17 cellular contexts compared by ENCODE assay signal in the genomic region with DNA sequence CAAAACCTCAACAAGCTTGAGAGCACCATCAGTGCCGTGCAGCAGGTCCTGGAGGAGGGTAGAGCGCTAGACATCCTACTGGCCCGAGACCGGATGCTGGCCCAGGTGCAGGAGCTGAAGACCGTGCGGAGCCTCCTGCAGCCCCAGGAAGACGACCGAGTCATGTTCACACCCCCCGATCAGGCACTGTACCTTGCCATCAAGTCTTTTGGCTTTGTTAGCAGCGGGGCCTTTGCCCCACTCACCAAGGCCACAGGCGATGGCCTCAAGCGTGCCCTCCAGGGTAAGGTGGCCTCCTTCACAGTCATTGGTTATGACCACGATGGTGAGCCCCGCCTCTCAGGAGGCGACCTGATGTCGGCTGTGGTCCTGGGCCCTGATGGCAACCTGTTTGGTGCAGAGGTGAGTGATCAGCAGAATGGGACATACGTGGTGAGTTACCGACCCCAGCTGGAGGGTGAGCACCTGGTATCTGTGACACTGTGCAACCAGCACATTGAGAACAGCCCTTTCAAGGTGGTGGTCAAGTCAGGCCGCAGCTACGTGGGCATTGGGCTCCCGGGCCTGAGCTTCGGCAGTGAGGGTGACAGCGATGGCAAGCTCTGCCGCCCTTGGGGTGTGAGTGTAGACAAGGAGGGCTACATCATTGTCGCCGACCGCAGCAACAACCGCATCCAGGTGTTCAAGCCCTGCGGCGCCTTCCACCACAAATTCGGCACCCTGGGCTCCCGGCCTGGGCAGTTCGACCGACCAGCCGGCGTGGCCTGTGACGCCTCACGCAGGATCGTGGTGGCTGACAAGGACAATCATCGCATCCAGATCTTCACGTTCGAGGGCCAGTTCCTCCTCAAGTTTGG.
DNase-seq lines count a peak whose midpoint lies in the region; ATAC-seq and TF ChIP-seq lines count a peak whose summit lies in the region.
"Had no signal": no experiment of that assay in that cellular context is flagged by ENCODE, and none has a peak within 500 bp of the region (broad histone marks: within the 10 kb centered on the region; RNA-seq: fewer than 3 reads in every experiment).

No MANE protein-coding gene starts in this region.

- H3K9ac ChIP-seq in KMS-11 = no peak overlapping the region
- H3K9ac ChIP-seq in neuronal stem cell (ENCODE audit: low read depth, low read length, poor library complexity) = peak overlapping the region; percentile 65
- H3K9ac ChIP-seq: BLaER1 treated with 17β-estradiol and CSF1 and Interleukin-3, amounts not matched to agents 10 nM and 100 nM had no signal

- H3K27ac ChIP-seq in GM23338 (ENCODE audit: low read depth) (peak overlapping the region; percentile 64; the same call in 1 of the 2 replicates), KMS-11 (no peak overlapping the region), neuronal stem cell (replicated peaks; ENCODE audit: low read length) (no peak overlapping the region)
- H3K27ac ChIP-seq: BLaER1 treated with 17β-estradiol and CSF1 and Interleukin-3, amounts not matched to agents 10 nM and 100 nM; HL-60 had no signal

- peaks cover 13% of the 10 kb centered on the region for H3K79me1 ChIP-seq in neuronal stem cell (ENCODE audit: low read depth, low read length)

- H3K36me3 Mint-ChIP-seq in GM23338 (ENCODE audit: low read depth) (peaks cover 96% of the 10 kb centered on the region), endothelial cell (ENCODE audit: low read depth, unreplicated experiment) (peaks cover 49% of the 10 kb centered on the region)
- H3K36me3 Mint-ChIP-seq: CD4-positive, CD25-positive, alpha-beta regulatory T cell had no signal

- no peak overlapping the region for H2BK12ac ChIP-seq in neuronal stem cell (ENCODE audit: low read length)

- no peak overlapping the region for H2BK15ac ChIP-seq in neuronal stem cell (ENCODE audit: low read length)

- H3K27ac Mint-ChIP-seq in GM23338 (peak overlapping the region; percentile 42; the same call in 1 of the 2 replicates), endothelial cell (ENCODE audit: unreplicated experiment) (peak overlapping the region; percentile 30)
- H3K27ac Mint-ChIP-seq: CD4-positive, CD25-positive, alpha-beta regulatory T cell; HFFc6 had no signal

- H3K9me3 ChIP-seq in neuronal stem cell (replicated peaks in 1 of 2; ENCODE audit: control insufficient read depth in 2 of 2, insufficient read depth in 1 of 2, low read depth in 1 of 2, low read length in 2 of 2) = no peaks in the 10 kb centered on the region

- no peaks in the 10 kb centered on the region; the same call in 1 of the 3 replicates for H3K9me3 Mint-ChIP-seq in GM23338
- H3K9me3 Mint-ChIP-seq in endothelial cell (ENCODE audit: unreplicated experiment) = no peaks in the 10 kb centered on the region
- H3K9me3 Mint-ChIP-seq: CD4-positive, CD25-positive, alpha-beta regulatory T cell; HFFc6 had no signal

- no peak overlapping the region for H2AFZ ChIP-seq in GM23338
- H2AFZ ChIP-seq in KMS-11 (ENCODE audit: low read depth) = no peak overlapping the region
- H2AFZ ChIP-seq in neuronal stem cell (ENCODE audit: low read length) = no peak overlapping the region

- WGBS in neuronal stem cell (ENCODE audit: extremely low coverage in 2 of 2, insufficient read length in 2 of 2, insufficient replicate concordance in 1 of 2), 2 donors = no CpG with 5 or more reads among the region's 42 CpGs

- no peak overlapping the region for H3K14ac ChIP-seq in neuronal stem cell (ENCODE audit: low read length)

- H3K36me3 ChIP-seq in GM23338 (ENCODE audit: insufficient read depth) (peaks cover 73% of the 10 kb centered on the region), KMS-11 (ENCODE audit: insufficient read depth) (no peaks in the 10 kb centered on the region), neuronal stem cell (replicated peaks in 1 of 2; ENCODE audit: control insufficient read depth in 2 of 2, insufficient read depth in 2 of 2, low read length in 2 of 2) (peaks cover 47 to 99% of the 10 kb centered on the region in 2 donors)

- H3K4me3 ChIP-seq in GM23338 (no peak overlapping the region), KMS-11 (IDR thresholded peaks at IDR 0.05; ENCODE audit: insufficient read depth, low read depth, low read length) (no peak overlapping the region), neuronal stem cell (ENCODE audit: low read length in 2 of 2) (peak overlapping the region in 1 of 2 donors; percentile 10)
- H3K4me3 ChIP-seq: BLaER1 treated with 17β-estradiol and CSF1 and Interleukin-3, amounts not matched to agents 10 nM and 100 nM had no signal

- H3K4ac ChIP-seq in neuronal stem cell (ENCODE audit: low read length) = no peak overlapping the region

- H4K20me1 ChIP-seq in GM23338 (replicated peaks; ENCODE audit: insufficient read depth) (peaks cover 87% of the 10 kb centered on the region), KMS-11 (ENCODE audit: insufficient read depth) (no peaks in the 10 kb centered on the region)
- H4K20me1 ChIP-seq: BLaER1 treated with 17β-estradiol and CSF1 and Interleukin-3, amounts not matched to agents 10 nM and 100 nM had no signal

- H3K27me3 ChIP-seq in GM23338 (ENCODE audit: insufficient read depth) (no peaks in the 10 kb centered on the region), KMS-11 (ENCODE audit: insufficient read depth, low read depth) (no peaks in the 10 kb centered on the region), neuronal stem cell (ENCODE audit: control insufficient read depth in 3 of 3, insufficient read depth in 3 of 3, low read depth in 1 of 3, low read length in 3 of 3) (no peaks in the 10 kb centered on the region)
- H3K27me3 ChIP-seq: BLaER1 treated with 17β-estradiol and CSF1 and Interleukin-3, amounts not matched to agents 10 nM and 100 nM had no signal

- no peak overlapping the region for H4K8ac ChIP-seq in neuronal stem cell (ENCODE audit: low read depth, low read length)

- peaks cover 100% of the 10 kb centered on the region for H3K79me2 ChIP-seq in GM23338 (replicated peaks; ENCODE audit: insufficient read depth)
- no peaks in the 10 kb centered on the region for H3K79me2 ChIP-seq in KMS-11 (ENCODE audit: insufficient read depth, low read depth)

- H3K9me2 ChIP-seq in GM23338 (ENCODE audit: insufficient read depth) = no peaks in the 10 kb centered on the region

- H3K18ac ChIP-seq in neuronal stem cell (ENCODE audit: low read length) = no peak overlapping the region

- no peak overlapping the region for H4K91ac ChIP-seq in neuronal stem cell (ENCODE audit: low read depth, low read length, poor library complexity)

- no peak overlapping the region for H2AK5ac ChIP-seq in neuronal stem cell (ENCODE audit: low read depth, low read length)

- H2BK120ac ChIP-seq in neuronal stem cell (ENCODE audit: low read depth, low read length) = no peak overlapping the region

- no peak overlapping the region for H2BK5ac ChIP-seq in neuronal stem cell (ENCODE audit: low read length)

- H3K4me2 ChIP-seq in GM23338 (no peak overlapping the region), KMS-11 (peak overlapping the region; percentile 21; the same call in 1 of the 2 replicates), neuronal stem cell (ENCODE audit: insufficient read depth, low read length, poor library complexity, severe bottlenecking) (no peak overlapping the region)
- H3K4me2 ChIP-seq: BLaER1 treated with 17β-estradiol and CSF1 and Interleukin-3, amounts not matched to agents 10 nM and 100 nM had no signal

- peaks cover 50% of the 10 kb centered on the region for H3K27me3 Mint-ChIP-seq in GM23338 (ENCODE audit: insufficient read depth, low read depth, poor library complexity)
- H3K27me3 Mint-ChIP-seq in endothelial cell (ENCODE audit: unreplicated experiment) = peaks cover 1% of the 10 kb centered on the region

- H3K4me1 Mint-ChIP-seq in GM23338 = peaks cover 84% of the 10 kb centered on the region
- H3K4me1 Mint-ChIP-seq in endothelial cell (ENCODE audit: unreplicated experiment) = peaks cover 48% of the 10 kb centered on the region
- H3K4me1 Mint-ChIP-seq: CD4-positive, CD25-positive, alpha-beta regulatory T cell had no signal

- DNase-seq in GM23338 (ENCODE audit: low spot score) (no peak), endothelial cell (ENCODE audit: low spot score) (no peak), neuronal stem cell (ENCODE audit: low spot score) (no peak), COR-L47 (lab: John Stamatoyannopoulos, UW) (no peak), SKM-1 treated with dmso at 0.1 percent for 144 hours (lab: John Stamatoyannopoulos, UW; ENCODE audit: unreplicated experiment) (no peak), hippocampal formation (lab: John Stamatoyannopoulos, UW) (no peak)
- no peak for DNase-seq in activated CD4-positive, alpha-beta T cell treated with anti-CD3 and anti-CD28 coated beads, Interleukin-2, amount 50 U/mL, for 4 hours
- DNase-seq: 8988T; CD4-positive, CD25-positive, alpha-beta regulatory T cell; DMS79 treated with DMSO at 0.1 percent for 48 hours; EL; GOT3; HCEC 1CT; HFFc6 had no signal

- peak overlapping the region; percentile 39 for H3K23ac ChIP-seq in neuronal stem cell (ENCODE audit: low read depth, low read length, poor library complexity)

- peaks cover 65% of the 10 kb centered on the region for H3F3A ChIP-seq in GM23338 (replicated peaks; ENCODE audit: low read depth)

- H3K4me1 ChIP-seq in GM23338 (ENCODE audit: insufficient read depth) (peaks cover 36% of the 10 kb centered on the region), KMS-11 (ENCODE audit: low read depth, poor library complexity, severe bottlenecking) (peaks cover 48% of the 10 kb centered on the region), neuronal stem cell (ENCODE audit: control insufficient read depth in 2 of 2, insufficient read depth in 1 of 2, low read depth in 1 of 2, low read length in 2 of 2) (peaks cover 5 to 13% of the 10 kb centered on the region in 2 donors)
- H3K4me1 ChIP-seq: BLaER1 treated with 17β-estradiol and CSF1 and Interleukin-3, amounts not matched to agents 10 nM and 100 nM had no signal

- TF ChIP-seq CTCF in GM23338 (conservative IDR thresholded peaks at IDR 0.05; ENCODE audit: low read depth in 2 of 2) = 0 out of 4 replicates have a peak, but pooled peaks of 1 of the 2 experiments have one; percentile 20
- TF ChIP-seq CTCF in KMS-11 (conservative IDR thresholded peaks at IDR 0.05; ENCODE audit: low read depth, low read length) = no peak
- TF ChIP-seq CTCF in endothelial cell (IDR thresholded peaks at IDR 0.05; ENCODE audit: unreplicated experiment) = no peak

- no peak overlapping the region; the same call in 2 of the 3 replicates for H3K4me3 Mint-ChIP-seq in GM23338
- H3K4me3 Mint-ChIP-seq in endothelial cell (ENCODE audit: unreplicated experiment) = peak overlapping the region; percentile 51
- H3K4me3 Mint-ChIP-seq: CD4-positive, CD25-positive, alpha-beta regulatory T cell; HFFc6 had no signal

- peak; percentile 7 for ATAC-seq in GM23338

TF ChIP-seq in GM23338, 12 proteins besides CTCF, POLR2A, EP300 and RAD21:
- no peak for TF ChIP-seq JUNB (IDR thresholded peaks at IDR 0.05; ENCODE audit: unreplicated experiment)
- no peak for TF ChIP-seq EZH2phosphoT487 (IDR thresholded peaks at IDR 0.05; ENCODE audit: unreplicated experiment)
- no peak for TF ChIP-seq CREB1 (CRISPR knock-in tag; IDR thresholded peaks at IDR 0.05; ENCODE audit: low read depth)
- TF ChIP-seq POLR2AphosphoS5 (IDR thresholded peaks at IDR 0.05; ENCODE audit: low read depth) = 0 out of 2 replicates have a peak, but pooled peaks have one; percentile 43
